ENCODE assay signal across 9 cellular contexts in genomic region chr1:184827600-184828368, GRCh38.
DNase-seq lines count a peak whose midpoint lies in the region; FAIRE-seq and TF ChIP-seq lines count a peak whose summit lies in the region.
"Had no signal": no experiment of that assay in that cellular context is flagged by ENCODE, and none has a peak within 500 bp of the region (broad histone marks: within the 10 kb centered on the region; RNA-seq: fewer than 3 reads in every experiment).

No MANE protein-coding gene starts in this region.

- TF ChIP-seq POLR2A in tibial nerve (IDR thresholded peaks at IDR 0.05) = no peak

- H3K36me3 ChIP-seq in HUES48 (ENCODE audit: control insufficient read depth, insufficient read depth, low read length) = no peaks in the 10 kb centered on the region
- H3K36me3 ChIP-seq in bronchial epithelial cell (ENCODE audit: control insufficient read depth, insufficient read depth, low read length) = peaks cover 6% of the 10 kb centered on the region
- H3K36me3 ChIP-seq in tibial nerve = peaks cover 0 to 20% (median 0%) of the 10 kb centered on the region in 3 donors

- peak; percentile 59 for DNase-seq in bronchial epithelial cell (ENCODE audit: low read depth)
- peak; percentile 85 for DNase-seq in islet precursor cell
- DNase-seq in tibial nerve (ENCODE audit: low spot score in 2 of 2) = no peak
- DNase-seq in NK-92 treated with Interleukin-12 subunit alpha and Interleukin-12 subunit beta, amount 100 ng/mL, for 24 hours (lab: John Stamatoyannopoulos, UW) = no peak
- DNase-seq in Kasumi-1 (lab: John Stamatoyannopoulos, UW) = no peak
- no peak for DNase-seq in NCI-H128 (lab: John Stamatoyannopoulos, UW; ENCODE audit: unreplicated experiment)
- DNase-seq in C1 segment of cervical spinal cord (lab: John Stamatoyannopoulos, UW) = no peak
- DNase-seq: activated gamma-delta T cell had no signal

- H3K9me3 ChIP-seq in HUES48 (ENCODE audit: control insufficient read depth, insufficient read depth, low read length) = no peaks in the 10 kb centered on the region
- H3K9me3 ChIP-seq in tibial nerve = no peaks in the 10 kb centered on the region

- no peak overlapping the region for H3K9ac ChIP-seq in HUES48 (ENCODE audit: low read depth, low read length)

- no peak overlapping the region for H3K4me3 ChIP-seq in HUES48 (ENCODE audit: low read depth, low read length)
- no peak overlapping the region for H3K4me3 ChIP-seq in bronchial epithelial cell (ENCODE audit: low read depth, low read length)
- H3K4me3 ChIP-seq in tibial nerve = no peak overlapping the region

- H3K4me1 ChIP-seq in HUES48 (ENCODE audit: control insufficient read depth, insufficient read depth, low read length) (peaks cover 8% of the 10 kb centered on the region; the same call in 1 of the 2 replicates), tibial nerve (peaks cover 0 to 42% (median 5%) of the 10 kb centered on the region in 4 donors)

- TF ChIP-seq EP300 in tibial nerve (IDR thresholded peaks at IDR 0.05) = no peak

- WGBS in tibial nerve, 2 donors = 55 to 61% methylated on average over 8 of the region's 8 CpGs

- H3K27me3 ChIP-seq in HUES48 (ENCODE audit: control insufficient read depth, insufficient read depth, low read length) (no peaks in the 10 kb centered on the region), bronchial epithelial cell (ENCODE audit: control insufficient read depth, insufficient read depth, low read length) (no peaks in the 10 kb centered on the region), tibial nerve (no peaks in the 10 kb centered on the region)

- no peak for FAIRE-seq in bronchial epithelial cell (lab: Jason Lieb, UNC)

- no peak for TF ChIP-seq CTCF in bronchial epithelial cell (IDR thresholded peaks at IDR 0.05; ENCODE audit: insufficient read depth, low read length, severe bottlenecking)
- no peak for TF ChIP-seq CTCF in tibial nerve (IDR thresholded peaks at IDR 0.05)

- peak overlapping the region; percentile 71 for H3K27ac ChIP-seq in HUES48 (ENCODE audit: low read depth, low read length)
- peak overlapping the region in 3 of 4 donors; percentile 40 to 75 (median 51) for H3K27ac ChIP-seq in tibial nerve

Comparison
In these comparisons a context has a peak if more than half of its experiments do, and no peak if none do; other contexts are left out.
1. DNase-seq: peak in bronchial epithelial cell (single experiment) and islet precursor cell (single experiment); none in tibial nerve (0 of 2), NK-92 treated with Interleukin-12 subunit alpha and Interleukin-12 subunit beta, amount 100 ng/mL, for 24 hours (single experiment), Kasumi-1 (0 of 2), NCI-H128 (single experiment) and C1 segment of cervical spinal cord (0 of 14).